ENCODE assay signal across 1 cellular context in genomic region chr17:42304187-42305030, GRCh38.
A peak's percentile ranks its signal among the peaks of the same experiment; 100 is the strongest.
TF ChIP-seq lines count a peak whose summit lies in the region.

No MANE protein-coding gene starts in this region.

TF ChIP-seq in HepG2, 621 proteins besides CTCF, POLR2A, EP300 and RAD21 (continued from another document and continues in another):
- TF ChIP-seq CREB3 (CRISPR knock-in tag; IDR thresholded peaks at IDR 0.05) (no peak), RARG (CRISPR knock-in tag; IDR thresholded peaks at IDR 0.05; ENCODE audit: low read depth) (no peak), SIX1 (CRISPR knock-in tag; IDR thresholded peaks at IDR 0.05; ENCODE audit: borderline replicate concordance) (no peak), IRX3 (CRISPR knock-in tag; IDR thresholded peaks at IDR 0.05; ENCODE audit: borderline replicate concordance, low read depth) (no peak), ARID5B (CRISPR knock-in tag; IDR thresholded peaks at IDR 0.05) (peak; percentile 38; the same call in 1 of the 2 replicates), ZNF354B (CRISPR knock-in tag; IDR thresholded peaks at IDR 0.05) (no peak), ZNF674 (CRISPR knock-in tag; IDR thresholded peaks at IDR 0.05; ENCODE audit: low read depth) (no peak), KAT8 (CRISPR knock-in tag; IDR thresholded peaks at IDR 0.05) (no peak), TEF (CRISPR knock-in tag; IDR thresholded peaks at IDR 0.05) (no peak), KLF12 (CRISPR knock-in tag; IDR thresholded peaks at IDR 0.05; ENCODE audit: borderline replicate concordance) (no peak), HNF1A (IDR thresholded peaks at IDR 0.05; ENCODE audit: low read depth) (no peak), HNF1A (CRISPR knock-in tag; IDR thresholded peaks at IDR 0.05; ENCODE audit: borderline replicate concordance) (no peak), ZNF790 (CRISPR knock-in tag; IDR thresholded peaks at IDR 0.05; ENCODE audit: borderline replicate concordance) (no peak), KLF6 (CRISPR knock-in tag; IDR thresholded peaks at IDR 0.05) (no peak), TARDBP (CRISPR knock-in tag; IDR thresholded peaks at IDR 0.05) (no peak), TRIM24 (CRISPR knock-in tag; IDR thresholded peaks at IDR 0.05) (no peak), ZNF850 (CRISPR knock-in tag; conservative IDR thresholded peaks at IDR 0.05) (no peak), TP53 (CRISPR knock-in tag; conservative IDR thresholded peaks at IDR 0.05) (no peak), ZBTB37 (CRISPR knock-in tag; IDR thresholded peaks at IDR 0.05) (no peak), JARID2 (CRISPR knock-in tag; IDR thresholded peaks at IDR 0.05; ENCODE audit: insufficient replicate concordance) (no peak), ZSCAN30 (CRISPR knock-in tag; IDR thresholded peaks at IDR 0.05) (no peak), HDAC6 (IDR thresholded peaks at IDR 0.05; ENCODE audit: low read depth, low read length) (no peak), REL (CRISPR knock-in tag; conservative IDR thresholded peaks at IDR 0.05) (no peak), SUZ12 (IDR thresholded peaks at IDR 0.05; ENCODE audit: low read depth, low read length) (no peak), PAF1 (CRISPR knock-in tag; IDR thresholded peaks at IDR 0.05) (no peak), TRAFD1 (CRISPR knock-in tag; IDR thresholded peaks at IDR 0.05; ENCODE audit: borderline replicate concordance) (no peak), HINFP (CRISPR knock-in tag; IDR thresholded peaks at IDR 0.05; ENCODE audit: low read depth) (no peak), ZUFSP (CRISPR knock-in tag; IDR thresholded peaks at IDR 0.05; ENCODE audit: borderline replicate concordance) (no peak), CBFB (CRISPR knock-in tag; IDR thresholded peaks at IDR 0.05) (no peak), ZNF253 (CRISPR knock-in tag; IDR thresholded peaks at IDR 0.05; ENCODE audit: borderline replicate concordance) (no peak), ZNF235 (CRISPR knock-in tag; IDR thresholded peaks at IDR 0.05; ENCODE audit: borderline replicate concordance) (no peak), ZC3H4 (CRISPR knock-in tag; IDR thresholded peaks at IDR 0.05; ENCODE audit: borderline replicate concordance) (no peak), MLLT10 (CRISPR knock-in tag; IDR thresholded peaks at IDR 0.05) (no peak), PTBP1 (IDR thresholded peaks at IDR 0.05; ENCODE audit: low read depth, low read length, poor library complexity, severe bottlenecking) (no peak), ZNF567 (CRISPR knock-in tag; IDR thresholded peaks at IDR 0.05; ENCODE audit: borderline replicate concordance) (no peak), ARNT2 (CRISPR knock-in tag; IDR thresholded peaks at IDR 0.05; ENCODE audit: low read depth) (no peak), ZNF530 (CRISPR knock-in tag; IDR thresholded peaks at IDR 0.05; ENCODE audit: low read depth) (no peak), DPF2 (CRISPR knock-in tag; IDR thresholded peaks at IDR 0.05; ENCODE audit: borderline replicate concordance, low read depth) (no peak; the same call in 1 of the 2 replicates), ZNF75D (CRISPR knock-in tag; IDR thresholded peaks at IDR 0.05; ENCODE audit: borderline replicate concordance) (no peak), ZNF841 (CRISPR knock-in tag; IDR thresholded peaks at IDR 0.05; ENCODE audit: borderline replicate concordance) (no peak), ZNF33B (CRISPR knock-in tag; IDR thresholded peaks at IDR 0.05) (no peak), ATRX (CRISPR knock-in tag; IDR thresholded peaks at IDR 0.05; ENCODE audit: borderline replicate concordance) (no peak), PHF5A (CRISPR knock-in tag; IDR thresholded peaks at IDR 0.05; ENCODE audit: low read depth, unreplicated experiment) (no peak), GZF1 (CRISPR knock-in tag; IDR thresholded peaks at IDR 0.05) (no peak), RORA (CRISPR knock-in tag; IDR thresholded peaks at IDR 0.05) (no peak), CERS6 (CRISPR knock-in tag; IDR thresholded peaks at IDR 0.05) (no peak), DBP (CRISPR knock-in tag; IDR thresholded peaks at IDR 0.05; ENCODE audit: not compliant biosample characterization) (no peak)
